Comparison of ENCODE assay signal across 1 cellular context in the genomic region with DNA sequence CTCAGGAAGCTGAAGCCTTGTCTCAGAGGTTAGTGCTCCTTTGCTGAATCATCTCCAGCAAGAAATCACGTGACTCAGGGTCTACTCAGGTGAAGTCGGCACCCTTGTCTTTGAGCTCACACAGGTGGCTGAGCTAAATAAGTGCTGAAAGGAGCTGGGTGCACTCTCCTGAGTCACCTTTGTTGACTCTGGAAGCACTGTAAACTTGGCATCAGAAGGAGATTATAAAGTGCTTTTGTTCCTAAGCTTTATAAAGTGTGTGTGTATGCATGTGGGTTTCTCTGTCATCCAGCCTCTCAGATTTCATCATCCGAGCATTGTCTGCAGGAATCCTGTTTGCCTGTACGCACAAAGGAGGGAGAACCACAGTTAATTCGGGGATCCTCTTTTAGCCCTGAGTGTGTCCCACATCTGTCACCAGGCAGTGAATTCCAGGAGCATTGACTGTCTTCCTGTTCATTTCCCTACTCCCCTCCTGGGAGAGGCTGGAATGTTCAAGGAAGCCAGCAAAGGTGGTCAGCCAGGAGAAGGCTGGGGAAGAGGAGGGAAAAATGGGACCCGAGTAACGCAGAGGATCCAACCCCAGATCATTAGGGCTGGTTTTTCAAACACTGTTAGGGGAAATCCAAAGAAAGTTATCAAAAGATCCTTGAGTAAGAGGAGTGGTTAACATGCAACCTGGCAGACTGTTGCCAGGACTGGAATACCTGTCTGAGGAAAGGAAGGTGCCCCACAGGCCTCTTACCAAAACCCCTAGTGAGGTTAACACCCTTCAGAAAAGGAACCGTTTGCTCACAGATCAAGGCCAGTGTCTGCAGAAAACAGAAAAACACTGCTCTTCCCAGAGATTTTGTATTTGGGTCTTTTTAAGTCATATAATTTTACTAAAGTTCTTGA.
TF ChIP-seq lines count a peak whose summit lies in the region.

No MANE protein-coding gene starts in this region.

TF ChIP-seq in H1, 55 proteins besides CTCF, POLR2A, EP300 and RAD21 (continued from another document):
- TF ChIP-seq, protein P1, sequence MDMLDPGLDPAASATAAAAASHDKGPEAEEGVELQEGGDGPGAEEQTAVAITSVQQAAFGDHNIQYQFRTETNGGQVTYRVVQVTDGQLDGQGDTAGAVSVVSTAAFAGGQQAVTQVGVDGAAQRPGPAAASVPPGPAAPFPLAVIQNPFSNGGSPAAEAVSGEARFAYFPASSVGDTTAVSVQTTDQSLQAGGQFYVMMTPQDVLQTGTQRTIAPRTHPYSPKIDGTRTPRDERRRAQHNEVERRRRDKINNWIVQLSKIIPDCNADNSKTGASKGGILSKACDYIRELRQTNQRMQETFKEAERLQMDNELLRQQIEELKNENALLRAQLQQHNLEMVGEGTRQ (IDR thresholded peaks at IDR 0.05; ENCODE audit: low read length) = peak; percentile 78
- TF ChIP-seq RBBP5 (IDR thresholded peaks at IDR 0.05; ENCODE audit: borderline replicate concordance, low read depth, low read length) = no peak
- TF ChIP-seq EZH2 (IDR thresholded peaks at IDR 0.05; ENCODE audit: low read depth, low read length, severe bottlenecking) = no peak
- no peak for TF ChIP-seq GTF2F1 (IDR thresholded peaks at IDR 0.05; ENCODE audit: borderline replicate concordance, low read depth, low read length)
- no peak for TF ChIP-seq JUND (IDR thresholded peaks at IDR 0.05; ENCODE audit: low read length)
- no peak for TF ChIP-seq SIX5 (IDR thresholded peaks at IDR 0.05; ENCODE audit: low read depth, low read length)
- TF ChIP-seq POLR2AphosphoS5 (IDR thresholded peaks at IDR 0.05; ENCODE audit: low read depth, low read length) = no peak
- no peak for TF ChIP-seq PHF8 (conservative IDR thresholded peaks at IDR 0.05; ENCODE audit: low read depth, low read length)
- 0 out of 2 replicates have a peak, but pooled peaks have one; percentile 56 for TF ChIP-seq SP4 (IDR thresholded peaks at IDR 0.05; ENCODE audit: low read length)
- TF ChIP-seq CBX8 (IDR thresholded peaks at IDR 0.05; ENCODE audit: borderline replicate concordance, low read depth, low read length) = no peak
- TF ChIP-seq CHD2 (IDR thresholded peaks at IDR 0.05; ENCODE audit: low read length) = no peak
- TF ChIP-seq BCL11A (IDR thresholded peaks at IDR 0.05; ENCODE audit: low read depth in 2 of 2, low read length in 2 of 2) = no peak
- TF ChIP-seq SP2 (IDR thresholded peaks at IDR 0.05; ENCODE audit: low read length) = no peak
- TF ChIP-seq RFX5 (IDR thresholded peaks at IDR 0.05; ENCODE audit: borderline replicate concordance, low read depth, low read length) = no peak
- TF ChIP-seq CREB1 (IDR thresholded peaks at IDR 0.05) = no peak
- no peak for TF ChIP-seq KDM1A (IDR thresholded peaks at IDR 0.05; ENCODE audit: borderline replicate concordance, low read length)
- TF ChIP-seq RNF2 (IDR thresholded peaks at IDR 0.05; ENCODE audit: borderline replicate concordance, low read depth, low read length, missing control alignments, poor library complexity, severe bottlenecking) = no peak
- no peak for TF ChIP-seq YY1 (IDR thresholded peaks at IDR 0.05; ENCODE audit: low read depth, low read length)
- TF ChIP-seq, protein P2, sequence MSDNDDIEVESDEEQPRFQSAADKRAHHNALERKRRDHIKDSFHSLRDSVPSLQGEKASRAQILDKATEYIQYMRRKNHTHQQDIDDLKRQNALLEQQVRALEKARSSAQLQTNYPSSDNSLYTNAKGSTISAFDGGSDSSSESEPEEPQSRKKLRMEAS (IDR thresholded peaks at IDR 0.05) = peak; percentile 20; the same call in 1 of the 2 replicates
- TF ChIP-seq CTBP2 (IDR thresholded peaks at IDR 0.05; ENCODE audit: borderline replicate concordance, insufficient read depth, insufficient read length, low read length) = no peak
- TF ChIP-seq SIN3A (conservative IDR thresholded peaks at IDR 0.05 in 1 of 2, IDR thresholded peaks at IDR 0.05 in 1 of 2; ENCODE audit: low read depth in 1 of 2, low read length in 2 of 2) = no peak
- TF ChIP-seq ZNF274 (IDR thresholded peaks at IDR 0.05; ENCODE audit: borderline replicate concordance, extremely low read depth, low read length) = no peak
- no peak for TF ChIP-seq BRCA1 (IDR thresholded peaks at IDR 0.05; ENCODE audit: low read depth, low read length)
- TF ChIP-seq, protein P3, sequence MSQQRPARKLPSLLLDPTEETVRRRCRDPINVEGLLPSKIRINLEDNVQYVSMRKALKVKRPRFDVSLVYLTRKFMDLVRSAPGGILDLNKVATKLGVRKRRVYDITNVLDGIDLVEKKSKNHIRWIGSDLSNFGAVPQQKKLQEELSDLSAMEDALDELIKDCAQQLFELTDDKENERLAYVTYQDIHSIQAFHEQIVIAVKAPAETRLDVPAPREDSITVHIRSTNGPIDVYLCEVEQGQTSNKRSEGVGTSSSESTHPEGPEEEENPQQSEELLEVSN (IDR thresholded peaks at IDR 0.05) = no peak
- TF ChIP-seq CEBPB (IDR thresholded peaks at IDR 0.05; ENCODE audit: low read depth, low read length) = 0 out of 2 replicates have a peak, but pooled peaks have one; percentile 47
- TF ChIP-seq CHD1 (IDR thresholded peaks at IDR 0.05; ENCODE audit: low read depth, low read length) = no peak
- no peak for TF ChIP-seq SRF (IDR thresholded peaks at IDR 0.05; ENCODE audit: low read depth, low read length)
- no peak for TF ChIP-seq JUN (IDR thresholded peaks at IDR 0.05; ENCODE audit: low read depth, low read length)
- no peak for TF ChIP-seq NRF1 (IDR thresholded peaks at IDR 0.05; ENCODE audit: low read depth, low read length)
- TF ChIP-seq MAFK (IDR thresholded peaks at IDR 0.05; ENCODE audit: low read depth, low read length) = peak; percentile 92
- TF ChIP-seq GABPA (IDR thresholded peaks at IDR 0.05; ENCODE audit: borderline replicate concordance, insufficient read depth, low read length) = no peak
- no peak for TF ChIP-seq TAF1 (IDR thresholded peaks at IDR 0.05; ENCODE audit: low read depth, low read length)
- TF ChIP-seq BACH1 (IDR thresholded peaks at IDR 0.05; ENCODE audit: low read length) = peak; percentile 97
- TF ChIP-seq HDAC6 (IDR thresholded peaks at IDR 0.05; ENCODE audit: low read depth, low read length) = no peak
